Comparison of ENCODE assay signal across 8 cellular contexts in the genomic region with DNA sequence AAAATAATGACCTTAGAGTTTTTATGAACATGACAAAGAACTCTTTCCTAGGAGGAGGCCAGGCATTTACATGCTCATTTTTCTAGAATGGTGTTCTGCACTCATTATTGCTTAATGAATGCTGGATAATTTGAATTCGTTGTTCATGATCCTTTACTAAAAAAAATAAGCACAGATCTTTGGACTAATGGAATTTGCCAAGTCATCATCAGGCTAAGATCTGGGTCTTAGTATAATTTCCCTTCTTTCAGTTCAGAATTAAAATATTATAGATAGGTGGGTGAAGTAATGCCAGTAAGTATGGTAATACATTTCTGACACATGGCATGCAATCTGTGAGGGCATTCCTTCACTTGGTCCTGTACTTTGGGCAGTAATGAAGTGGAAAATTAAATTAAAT.
"Had no signal": no experiment of that assay in that cellular context is flagged by ENCODE, and none has a peak within 500 bp of the region (broad histone marks: within the 10 kb centered on the region; RNA-seq: fewer than 3 reads in every experiment).

No MANE protein-coding gene starts in this region.

- H3K4me1 Mint-ChIP-seq: IgD-negative memory B cell had no signal

- H3K9me3 ChIP-seq: HAP-1 had no signal

- FAIRE-seq: HTR-8/SVneo had no signal

- H3K27me3 Mint-ChIP-seq: IgD-negative memory B cell had no signal

- DNase-seq: GOT3, H7, HFFc6, KG1 had no signal

- H3K27ac Mint-ChIP-seq: HFFc6 had no signal

- H3K4me3 ChIP-seq: HAP-1 had no signal

- ATAC-seq: HCT116 had no signal

- H3K4me3 Mint-ChIP-seq: HFFc6, IgD-negative memory B cell had no signal

- H3K9me3 Mint-ChIP-seq: IgD-negative memory B cell had no signal

- H3K36me3 ChIP-seq: HAP-1 had no signal

- H3K36me3 Mint-ChIP-seq: IgD-negative memory B cell had no signal
